1 cellular context compared by ENCODE assay signal in the genomic region with DNA sequence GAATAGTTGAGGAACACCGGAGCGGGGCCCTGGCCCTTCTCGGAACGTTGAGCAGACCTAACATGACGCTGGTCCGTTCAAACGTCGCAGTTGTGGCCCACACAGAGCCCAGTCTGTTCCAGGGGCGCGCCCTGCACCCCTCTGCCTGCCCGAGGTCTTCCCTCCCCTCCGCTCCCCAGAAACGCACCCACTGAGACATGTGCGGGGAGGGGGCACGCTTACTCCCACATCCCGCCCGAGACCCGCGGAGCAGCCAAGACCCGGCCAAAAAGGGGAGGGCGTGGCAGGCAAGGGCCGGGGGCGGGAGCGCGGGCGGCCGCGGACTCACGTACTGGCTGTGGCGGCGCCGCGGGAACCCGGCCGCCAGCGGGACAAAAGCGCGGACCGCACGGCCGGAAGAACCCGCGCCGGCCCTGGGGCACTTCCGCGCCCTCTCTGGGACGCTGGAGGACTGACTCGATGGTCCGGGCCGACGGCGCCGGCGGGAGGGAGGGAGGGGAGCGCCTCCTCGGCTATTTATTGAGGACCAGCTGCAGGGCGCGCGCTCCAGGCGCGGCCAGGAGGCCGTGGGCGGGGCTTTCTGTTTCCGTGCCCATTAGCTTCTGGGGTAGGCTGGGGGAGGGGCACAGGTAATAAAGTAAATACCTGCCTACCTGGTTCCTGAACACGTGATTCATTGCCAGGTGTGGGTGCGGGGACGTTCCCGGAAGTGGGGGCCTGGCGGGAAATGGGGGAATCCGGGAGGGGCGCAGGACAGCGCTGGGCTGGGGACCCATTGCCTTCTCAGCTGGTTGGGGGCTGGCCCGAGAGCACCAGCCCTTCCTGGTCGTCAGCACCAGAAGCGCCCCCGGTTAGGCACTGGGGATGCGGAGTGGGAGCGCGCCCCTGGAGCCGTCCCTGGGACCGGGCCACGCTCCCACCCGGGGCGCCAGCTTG.
TF ChIP-seq lines count a peak whose summit lies in the region.

A gene (minus strand): TSS at position 390 of the 936 bp plus-strand sequence. CDS start 57 bp downstream, at position 333.

TF ChIP-seq in K562, 482 proteins besides CTCF, POLR2A, EP300 and RAD21 (continued from another document and continues in another):
- TF ChIP-seq ZC3H8 (IDR thresholded peaks at IDR 0.05) (no peak), ZFP36 (IDR thresholded peaks at IDR 0.05; ENCODE audit: low read depth, low read length, partially characterized antibody) (no peak), SREBF1 (IDR thresholded peaks at IDR 0.05; ENCODE audit: borderline replicate concordance, low read depth, low read length) (no peak), ZNF766 (CRISPR knock-in tag; conservative IDR thresholded peaks at IDR 0.05) (no peak), ZBTB1 (CRISPR knock-in tag; IDR thresholded peaks at IDR 0.05; ENCODE audit: borderline replicate concordance, low read depth) (peak; percentile 87; the same call in 1 of the 2 replicates), MCM7 (IDR thresholded peaks at IDR 0.05) (no peak), ZSCAN32 (CRISPR knock-in tag; IDR thresholded peaks at IDR 0.05) (no peak), ASH1L (IDR thresholded peaks at IDR 0.05; ENCODE audit: borderline replicate concordance, low read depth, partially characterized antibody) (no peak), TAF15 (IDR thresholded peaks at IDR 0.05; ENCODE audit: low read depth, low read length) (no peak), NEUROD1 (IDR thresholded peaks at IDR 0.05; ENCODE audit: borderline replicate concordance, low read depth, low read length, partially characterized antibody) (no peak), KDM5B (IDR thresholded peaks at IDR 0.05; ENCODE audit: insufficient replicate concordance, low read depth, low read length) (peak; percentile 64), SMARCC2 (IDR thresholded peaks at IDR 0.05; ENCODE audit: low read depth) (no peak), ZNF717 (CRISPR knock-in tag; IDR thresholded peaks at IDR 0.05) (no peak), DACH1 (IDR thresholded peaks at IDR 0.05; ENCODE audit: partially characterized antibody) (peak; percentile 67), CCNT2 (IDR thresholded peaks at IDR 0.05; ENCODE audit: borderline replicate concordance, extremely low read depth, insufficient read length, low read depth, low read length) (peak; percentile 82), SIN3A (IDR thresholded peaks at IDR 0.05; ENCODE audit: borderline replicate concordance in 2 of 2, control insufficient read depth in 1 of 2, low read depth in 2 of 2, low read length in 2 of 2) (peak; percentile 9 to 39; a peak in 2 of 4 replicates), PHTF2 (CRISPR knock-in tag; IDR thresholded peaks at IDR 0.05) (no peak), FOSL1 (tag; conservative IDR thresholded peaks at IDR 0.05) (peak; percentile 36; the same call in 1 of the 2 replicates), CREB1 (IDR thresholded peaks at IDR 0.05) (no peak), CREB1 (CRISPR knock-in tag; IDR thresholded peaks at IDR 0.05) (0 out of 2 replicates have a peak, but pooled peaks have one; percentile 37), NFATC3 (IDR thresholded peaks at IDR 0.05) (no peak), PTTG1 (tag; IDR thresholded peaks at IDR 0.05; ENCODE audit: low read depth) (no peak), ZNF24 (IDR thresholded peaks at IDR 0.05) (no peak), KHSRP (IDR thresholded peaks at IDR 0.05) (no peak), SUPT5H (IDR thresholded peaks at IDR 0.05) (peak; percentile 78), YY1 (IDR thresholded peaks at IDR 0.05; ENCODE audit: borderline replicate concordance in 1 of 3, control insufficient read depth in 1 of 3, extremely low read depth in 1 of 3, insufficient read depth in 3 of 3, insufficient read length in 1 of 3, insufficient replicate concordance in 2 of 3, low read depth in 1 of 3, low read length in 2 of 3) (peak in 2 of 3 experiments; percentile 57 to 62), C11orf30 (IDR thresholded peaks at IDR 0.05; ENCODE audit: low read depth) (peak; percentile 59)
- TF ChIP-seq, protein P1, sequence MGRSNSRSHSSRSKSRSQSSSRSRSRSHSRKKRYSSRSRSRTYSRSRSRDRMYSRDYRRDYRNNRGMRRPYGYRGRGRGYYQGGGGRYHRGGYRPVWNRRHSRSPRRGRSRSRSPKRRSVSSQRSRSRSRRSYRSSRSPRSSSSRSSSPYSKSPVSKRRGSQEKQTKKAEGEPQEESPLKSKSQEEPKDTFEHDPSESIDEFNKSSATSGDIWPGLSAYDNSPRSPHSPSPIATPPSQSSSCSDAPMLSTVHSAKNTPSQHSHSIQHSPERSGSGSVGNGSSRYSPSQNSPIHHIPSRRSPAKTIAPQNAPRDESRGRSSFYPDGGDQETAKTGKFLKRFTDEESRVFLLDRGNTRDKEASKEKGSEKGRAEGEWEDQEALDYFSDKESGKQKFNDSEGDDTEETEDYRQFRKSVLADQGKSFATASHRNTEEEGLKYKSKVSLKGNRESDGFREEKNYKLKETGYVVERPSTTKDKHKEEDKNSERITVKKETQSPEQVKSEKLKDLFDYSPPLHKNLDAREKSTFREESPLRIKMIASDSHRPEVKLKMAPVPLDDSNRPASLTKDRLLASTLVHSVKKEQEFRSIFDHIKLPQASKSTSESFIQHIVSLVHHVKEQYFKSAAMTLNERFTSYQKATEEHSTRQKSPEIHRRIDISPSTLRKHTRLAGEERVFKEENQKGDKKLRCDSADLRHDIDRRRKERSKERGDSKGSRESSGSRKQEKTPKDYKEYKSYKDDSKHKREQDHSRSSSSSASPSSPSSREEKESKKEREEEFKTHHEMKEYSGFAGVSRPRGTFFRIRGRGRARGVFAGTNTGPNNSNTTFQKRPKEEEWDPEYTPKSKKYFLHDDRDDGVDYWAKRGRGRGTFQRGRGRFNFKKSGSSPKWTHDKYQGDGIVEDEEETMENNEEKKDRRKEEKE (IDR thresholded peaks at IDR 0.05; ENCODE audit: borderline replicate concordance in 1 of 2, control insufficient read depth in 1 of 2, low read depth in 2 of 2, low read length in 1 of 2), result peak in 1 of 2 experiments; percentile 94; a peak in 1 of 4 replicates
- TF ChIP-seq, protein P2, sequence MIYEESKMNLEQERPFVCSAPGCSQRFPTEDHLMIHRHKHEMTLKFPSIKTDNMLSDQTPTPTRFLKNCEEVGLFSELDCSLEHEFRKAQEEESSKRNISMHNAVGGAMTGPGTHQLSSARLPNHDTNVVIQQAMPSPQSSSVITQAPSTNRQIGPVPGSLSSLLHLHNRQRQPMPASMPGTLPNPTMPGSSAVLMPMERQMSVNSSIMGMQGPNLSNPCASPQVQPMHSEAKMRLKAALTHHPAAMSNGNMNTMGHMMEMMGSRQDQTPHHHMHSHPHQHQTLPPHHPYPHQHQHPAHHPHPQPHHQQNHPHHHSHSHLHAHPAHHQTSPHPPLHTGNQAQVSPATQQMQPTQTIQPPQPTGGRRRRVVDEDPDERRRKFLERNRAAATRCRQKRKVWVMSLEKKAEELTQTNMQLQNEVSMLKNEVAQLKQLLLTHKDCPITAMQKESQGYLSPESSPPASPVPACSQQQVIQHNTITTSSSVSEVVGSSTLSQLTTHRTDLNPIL (CRISPR knock-in tag; IDR thresholded peaks at IDR 0.05), result no peak
- TF ChIP-seq, protein P3, sequence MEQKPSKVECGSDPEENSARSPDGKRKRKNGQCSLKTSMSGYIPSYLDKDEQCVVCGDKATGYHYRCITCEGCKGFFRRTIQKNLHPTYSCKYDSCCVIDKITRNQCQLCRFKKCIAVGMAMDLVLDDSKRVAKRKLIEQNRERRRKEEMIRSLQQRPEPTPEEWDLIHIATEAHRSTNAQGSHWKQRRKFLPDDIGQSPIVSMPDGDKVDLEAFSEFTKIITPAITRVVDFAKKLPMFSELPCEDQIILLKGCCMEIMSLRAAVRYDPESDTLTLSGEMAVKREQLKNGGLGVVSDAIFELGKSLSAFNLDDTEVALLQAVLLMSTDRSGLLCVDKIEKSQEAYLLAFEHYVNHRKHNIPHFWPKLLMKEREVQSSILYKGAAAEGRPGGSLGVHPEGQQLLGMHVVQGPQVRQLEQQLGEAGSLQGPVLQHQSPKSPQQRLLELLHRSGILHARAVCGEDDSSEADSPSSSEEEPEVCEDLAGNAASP (IDR thresholded peaks at IDR 0.05), result no peak
- TF ChIP-seq, protein P4, sequence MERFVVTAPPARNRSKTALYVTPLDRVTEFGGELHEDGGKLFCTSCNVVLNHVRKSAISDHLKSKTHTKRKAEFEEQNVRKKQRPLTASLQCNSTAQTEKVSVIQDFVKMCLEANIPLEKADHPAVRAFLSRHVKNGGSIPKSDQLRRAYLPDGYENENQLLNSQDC (CRISPR knock-in tag; IDR thresholded peaks at IDR 0.05), result no peak
- TF ChIP-seq, protein P5, sequence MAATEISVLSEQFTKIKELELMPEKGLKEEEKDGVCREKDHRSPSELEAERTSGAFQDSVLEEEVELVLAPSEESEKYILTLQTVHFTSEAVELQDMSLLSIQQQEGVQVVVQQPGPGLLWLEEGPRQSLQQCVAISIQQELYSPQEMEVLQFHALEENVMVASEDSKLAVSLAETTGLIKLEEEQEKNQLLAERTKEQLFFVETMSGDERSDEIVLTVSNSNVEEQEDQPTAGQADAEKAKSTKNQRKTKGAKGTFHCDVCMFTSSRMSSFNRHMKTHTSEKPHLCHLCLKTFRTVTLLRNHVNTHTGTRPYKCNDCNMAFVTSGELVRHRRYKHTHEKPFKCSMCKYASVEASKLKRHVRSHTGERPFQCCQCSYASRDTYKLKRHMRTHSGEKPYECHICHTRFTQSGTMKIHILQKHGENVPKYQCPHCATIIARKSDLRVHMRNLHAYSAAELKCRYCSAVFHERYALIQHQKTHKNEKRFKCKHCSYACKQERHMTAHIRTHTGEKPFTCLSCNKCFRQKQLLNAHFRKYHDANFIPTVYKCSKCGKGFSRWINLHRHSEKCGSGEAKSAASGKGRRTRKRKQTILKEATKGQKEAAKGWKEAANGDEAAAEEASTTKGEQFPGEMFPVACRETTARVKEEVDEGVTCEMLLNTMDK (IDR thresholded peaks at IDR 0.05; ENCODE audit: borderline replicate concordance, insufficient read depth, low read depth, low read length, poor library complexity, severe bottlenecking), result no peak
- TF ChIP-seq, protein P6, sequence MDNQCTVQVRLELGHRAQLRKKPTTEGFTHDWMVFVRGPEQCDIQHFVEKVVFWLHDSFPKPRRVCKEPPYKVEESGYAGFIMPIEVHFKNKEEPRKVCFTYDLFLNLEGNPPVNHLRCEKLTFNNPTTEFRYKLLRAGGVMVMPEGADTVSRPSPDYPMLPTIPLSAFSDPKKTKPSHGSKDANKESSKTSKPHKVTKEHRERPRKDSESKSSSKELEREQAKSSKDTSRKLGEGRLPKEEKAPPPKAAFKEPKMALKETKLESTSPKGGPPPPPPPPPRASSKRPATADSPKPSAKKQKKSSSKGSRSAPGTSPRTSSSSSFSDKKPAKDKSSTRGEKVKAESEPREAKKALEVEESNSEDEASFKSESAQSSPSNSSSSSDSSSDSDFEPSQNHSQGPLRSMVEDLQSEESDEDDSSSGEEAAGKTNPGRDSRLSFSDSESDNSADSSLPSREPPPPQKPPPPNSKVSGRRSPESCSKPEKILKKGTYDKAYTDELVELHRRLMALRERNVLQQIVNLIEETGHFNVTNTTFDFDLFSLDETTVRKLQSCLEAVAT (IDR thresholded peaks at IDR 0.05), result 0 out of 4 replicates have a peak, but pooled peaks of 1 of the 2 experiments have one; percentile 48
- TF ChIP-seq, protein P7, sequence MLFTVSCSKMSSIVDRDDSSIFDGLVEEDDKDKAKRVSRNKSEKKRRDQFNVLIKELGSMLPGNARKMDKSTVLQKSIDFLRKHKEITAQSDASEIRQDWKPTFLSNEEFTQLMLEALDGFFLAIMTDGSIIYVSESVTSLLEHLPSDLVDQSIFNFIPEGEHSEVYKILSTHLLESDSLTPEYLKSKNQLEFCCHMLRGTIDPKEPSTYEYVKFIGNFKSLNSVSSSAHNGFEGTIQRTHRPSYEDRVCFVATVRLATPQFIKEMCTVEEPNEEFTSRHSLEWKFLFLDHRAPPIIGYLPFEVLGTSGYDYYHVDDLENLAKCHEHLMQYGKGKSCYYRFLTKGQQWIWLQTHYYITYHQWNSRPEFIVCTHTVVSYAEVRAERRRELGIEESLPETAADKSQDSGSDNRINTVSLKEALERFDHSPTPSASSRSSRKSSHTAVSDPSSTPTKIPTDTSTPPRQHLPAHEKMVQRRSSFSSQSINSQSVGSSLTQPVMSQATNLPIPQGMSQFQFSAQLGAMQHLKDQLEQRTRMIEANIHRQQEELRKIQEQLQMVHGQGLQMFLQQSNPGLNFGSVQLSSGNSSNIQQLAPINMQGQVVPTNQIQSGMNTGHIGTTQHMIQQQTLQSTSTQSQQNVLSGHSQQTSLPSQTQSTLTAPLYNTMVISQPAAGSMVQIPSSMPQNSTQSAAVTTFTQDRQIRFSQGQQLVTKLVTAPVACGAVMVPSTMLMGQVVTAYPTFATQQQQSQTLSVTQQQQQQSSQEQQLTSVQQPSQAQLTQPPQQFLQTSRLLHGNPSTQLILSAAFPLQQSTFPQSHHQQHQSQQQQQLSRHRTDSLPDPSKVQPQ (CRISPR knock-in tag; IDR thresholded peaks at IDR 0.05; ENCODE audit: borderline replicate concordance), result no peak
- TF ChIP-seq, protein P8, sequence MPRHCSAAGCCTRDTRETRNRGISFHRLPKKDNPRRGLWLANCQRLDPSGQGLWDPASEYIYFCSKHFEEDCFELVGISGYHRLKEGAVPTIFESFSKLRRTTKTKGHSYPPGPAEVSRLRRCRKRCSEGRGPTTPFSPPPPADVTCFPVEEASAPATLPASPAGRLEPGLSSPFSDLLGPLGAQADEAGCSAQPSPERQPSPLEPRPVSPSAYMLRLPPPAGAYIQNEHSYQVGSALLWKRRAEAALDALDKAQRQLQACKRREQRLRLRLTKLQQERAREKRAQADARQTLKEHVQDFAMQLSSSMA (CRISPR knock-in tag; IDR thresholded peaks at IDR 0.05), result no peak
- TF ChIP-seq, protein P9, sequence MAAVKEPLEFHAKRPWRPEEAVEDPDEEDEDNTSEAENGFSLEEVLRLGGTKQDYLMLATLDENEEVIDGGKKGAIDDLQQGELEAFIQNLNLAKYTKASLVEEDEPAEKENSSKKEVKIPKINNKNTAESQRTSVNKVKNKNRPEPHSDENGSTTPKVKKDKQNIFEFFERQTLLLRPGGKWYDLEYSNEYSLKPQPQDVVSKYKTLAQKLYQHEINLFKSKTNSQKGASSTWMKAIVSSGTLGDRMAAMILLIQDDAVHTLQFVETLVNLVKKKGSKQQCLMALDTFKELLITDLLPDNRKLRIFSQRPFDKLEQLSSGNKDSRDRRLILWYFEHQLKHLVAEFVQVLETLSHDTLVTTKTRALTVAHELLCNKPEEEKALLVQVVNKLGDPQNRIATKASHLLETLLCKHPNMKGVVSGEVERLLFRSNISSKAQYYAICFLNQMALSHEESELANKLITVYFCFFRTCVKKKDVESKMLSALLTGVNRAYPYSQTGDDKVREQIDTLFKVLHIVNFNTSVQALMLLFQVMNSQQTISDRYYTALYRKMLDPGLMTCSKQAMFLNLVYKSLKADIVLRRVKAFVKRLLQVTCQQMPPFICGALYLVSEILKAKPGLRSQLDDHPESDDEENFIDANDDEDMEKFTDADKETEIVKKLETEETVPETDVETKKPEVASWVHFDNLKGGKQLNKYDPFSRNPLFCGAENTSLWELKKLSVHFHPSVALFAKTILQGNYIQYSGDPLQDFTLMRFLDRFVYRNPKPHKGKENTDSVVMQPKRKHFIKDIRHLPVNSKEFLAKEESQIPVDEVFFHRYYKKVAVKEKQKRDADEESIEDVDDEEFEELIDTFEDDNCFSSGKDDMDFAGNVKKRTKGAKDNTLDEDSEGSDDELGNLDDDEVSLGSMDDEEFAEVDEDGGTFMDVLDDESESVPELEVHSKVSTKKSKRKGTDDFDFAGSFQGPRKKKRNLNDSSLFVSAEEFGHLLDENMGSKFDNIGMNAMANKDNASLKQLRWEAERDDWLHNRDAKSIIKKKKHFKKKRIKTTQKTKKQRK (IDR thresholded peaks at IDR 0.05; ENCODE audit: borderline replicate concordance, low read depth, low read length), result no peak
